In the genomic region with DNA sequence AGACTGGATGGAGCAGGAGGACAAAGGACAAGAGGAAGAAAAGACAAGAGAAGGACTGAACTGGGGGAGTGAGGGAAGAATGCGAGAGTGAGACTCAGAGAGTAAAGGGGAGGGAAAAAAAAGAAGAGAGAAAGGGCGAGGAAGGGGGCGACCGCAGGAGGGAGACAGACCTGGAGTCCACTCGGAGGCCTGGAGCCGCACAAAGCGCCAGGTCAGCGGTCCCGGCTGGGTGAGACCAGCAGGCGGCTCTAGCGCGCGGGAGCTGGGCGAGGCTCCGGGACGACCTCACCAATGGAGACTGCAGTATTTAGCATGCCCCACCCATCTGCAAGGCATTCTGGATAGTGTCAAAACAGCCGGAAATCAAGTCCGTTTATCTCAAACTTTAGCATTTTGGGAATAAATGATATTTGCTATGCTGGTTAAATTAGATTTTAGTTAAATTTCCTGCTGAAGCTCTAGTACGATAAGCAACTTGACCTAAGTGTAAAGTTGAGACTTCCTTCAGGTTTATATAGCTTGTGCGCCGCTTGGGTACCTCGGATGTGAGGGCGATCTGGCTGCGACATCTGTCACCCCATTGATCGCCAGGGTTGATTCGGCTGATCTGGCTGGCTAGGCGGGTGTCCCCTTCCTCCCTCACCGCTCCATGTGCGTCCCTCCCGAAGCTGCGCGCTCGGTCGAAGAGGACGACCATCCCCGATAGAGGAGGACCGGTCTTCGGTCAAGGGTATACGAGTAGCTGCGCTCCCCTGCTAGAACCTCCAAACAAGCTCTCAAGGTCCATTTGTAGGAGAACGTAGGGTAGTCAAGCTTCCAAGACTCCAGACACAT, we compare ENCODE assay signal across 7 cellular contexts.
DNase-seq lines count a peak whose midpoint lies in the region; ATAC-seq and TF ChIP-seq lines count a peak whose summit lies in the region.
"Not testable (repeated sequence)": the region's sequence is repeated elsewhere in the genome, so short reads cannot be mapped to it uniquely, and the experiment has no call there.

GSTA4 (minus strand) TSS at position 206 of the 834 bp plus-strand sequence. CDS start 1,041 bp downstream, outside the sequence.

- peak; percentile 84 for TF ChIP-seq CTCF in astrocyte of the spinal cord (IDR thresholded peaks at IDR 0.05; ENCODE audit: low read depth, low read length)

- in situ Hi-C loops in astrocyte of the spinal cord (cut with HindIII; ENCODE audit: low sequenced_read_pairs) = not testable (repeated sequence)

- ATAC-seq in GM18502 (IDR thresholded peaks at IDR 0.05; ENCODE audit: poor library complexity, unreplicated experiment) (peak; percentile 97), HG02981 (IDR thresholded peaks at IDR 0.05; ENCODE audit: unreplicated experiment) (peak; percentile 95)

- H3K4me3 ChIP-seq in astrocyte of the spinal cord (ENCODE audit: low read depth, low read length) = peak within 1 kb of the TSS; percentile 82

- DNase-seq in NCI-H2029 (lab: John Stamatoyannopoulos, UW) = peak; percentile 94
- DNase-seq in T1000 (lab: John Stamatoyannopoulos, UW) = peak; percentile 96
- peak; percentile 99 for DNase-seq in astrocyte of the spinal cord (ENCODE audit: low read depth, low spot score)
- peak; percentile 97 to 98 for DNase-seq in hippocampal formation (lab: John Stamatoyannopoulos, UW)
- peak; percentile 99 for DNase-seq in retina

Comparison
In these comparisons a context has a peak if more than half of its experiments do, and no peak if none do; other contexts are left out.
1. Peak in every context shown above with its lines: DNase-seq, ATAC-seq and H3K4me3 ChIP-seq.